2 cellular contexts compared by ENCODE assay signal in the genomic region with DNA sequence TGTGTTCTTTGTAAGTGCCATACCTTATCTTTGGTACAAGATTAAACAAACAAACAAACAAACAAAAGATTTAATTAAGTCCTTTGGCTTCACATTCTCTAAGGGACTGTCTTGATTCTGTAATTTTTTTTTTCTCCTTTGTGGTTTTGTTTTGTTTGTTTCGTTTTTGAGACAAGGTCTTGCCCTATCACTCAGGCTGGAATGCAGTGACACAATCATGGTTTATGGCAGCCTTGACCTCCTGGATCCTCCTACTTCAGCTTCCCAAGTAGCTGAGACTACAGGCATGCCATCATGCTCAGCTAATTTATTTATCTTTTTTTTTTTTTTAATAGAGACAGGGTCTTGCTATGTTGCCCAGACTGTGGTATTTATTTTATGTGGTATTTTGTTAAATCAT.
TF ChIP-seq lines count a peak whose summit lies in the region.

No MANE protein-coding gene starts in this region.

TF ChIP-seq in SK-N-SH treated with all-trans-retinoic acid at 6 μM for 48 hours, 23 proteins besides CTCF, POLR2A, EP300 and RAD21 (continued from another document):
- TF ChIP-seq TSHZ2 (CRISPR knock-in tag; IDR thresholded peaks at IDR 0.05) (no peak), CSRNP3 (CRISPR knock-in tag; IDR thresholded peaks at IDR 0.05) (no peak), TCF4 (CRISPR knock-in tag; IDR thresholded peaks at IDR 0.05; ENCODE audit: borderline replicate concordance) (no peak), ZNF565 (CRISPR knock-in tag; conservative IDR thresholded peaks at IDR 0.05; ENCODE audit: low read depth) (no peak), BACH2 (CRISPR knock-in tag; IDR thresholded peaks at IDR 0.05; ENCODE audit: borderline replicate concordance) (no peak), SNAI2 (CRISPR knock-in tag; IDR thresholded peaks at IDR 0.05) (no peak), CSDC2 (CRISPR knock-in tag; IDR thresholded peaks at IDR 0.05) (no peak)
- TF ChIP-seq, protein P1, sequence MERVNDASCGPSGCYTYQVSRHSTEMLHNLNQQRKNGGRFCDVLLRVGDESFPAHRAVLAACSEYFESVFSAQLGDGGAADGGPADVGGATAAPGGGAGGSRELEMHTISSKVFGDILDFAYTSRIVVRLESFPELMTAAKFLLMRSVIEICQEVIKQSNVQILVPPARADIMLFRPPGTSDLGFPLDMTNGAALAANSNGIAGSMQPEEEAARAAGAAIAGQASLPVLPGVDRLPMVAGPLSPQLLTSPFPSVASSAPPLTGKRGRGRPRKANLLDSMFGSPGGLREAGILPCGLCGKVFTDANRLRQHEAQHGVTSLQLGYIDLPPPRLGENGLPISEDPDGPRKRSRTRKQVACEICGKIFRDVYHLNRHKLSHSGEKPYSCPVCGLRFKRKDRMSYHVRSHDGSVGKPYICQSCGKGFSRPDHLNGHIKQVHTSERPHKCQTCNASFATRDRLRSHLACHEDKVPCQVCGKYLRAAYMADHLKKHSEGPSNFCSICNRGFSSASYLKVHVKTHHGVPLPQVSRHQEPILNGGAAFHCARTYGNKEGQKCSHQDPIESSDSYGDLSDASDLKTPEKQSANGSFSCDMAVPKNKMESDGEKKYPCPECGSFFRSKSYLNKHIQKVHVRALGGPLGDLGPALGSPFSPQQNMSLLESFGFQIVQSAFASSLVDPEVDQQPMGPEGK (CRISPR knock-in tag; IDR thresholded peaks at IDR 0.05; ENCODE audit: borderline replicate concordance), result no peak
- TF ChIP-seq, protein P2, sequence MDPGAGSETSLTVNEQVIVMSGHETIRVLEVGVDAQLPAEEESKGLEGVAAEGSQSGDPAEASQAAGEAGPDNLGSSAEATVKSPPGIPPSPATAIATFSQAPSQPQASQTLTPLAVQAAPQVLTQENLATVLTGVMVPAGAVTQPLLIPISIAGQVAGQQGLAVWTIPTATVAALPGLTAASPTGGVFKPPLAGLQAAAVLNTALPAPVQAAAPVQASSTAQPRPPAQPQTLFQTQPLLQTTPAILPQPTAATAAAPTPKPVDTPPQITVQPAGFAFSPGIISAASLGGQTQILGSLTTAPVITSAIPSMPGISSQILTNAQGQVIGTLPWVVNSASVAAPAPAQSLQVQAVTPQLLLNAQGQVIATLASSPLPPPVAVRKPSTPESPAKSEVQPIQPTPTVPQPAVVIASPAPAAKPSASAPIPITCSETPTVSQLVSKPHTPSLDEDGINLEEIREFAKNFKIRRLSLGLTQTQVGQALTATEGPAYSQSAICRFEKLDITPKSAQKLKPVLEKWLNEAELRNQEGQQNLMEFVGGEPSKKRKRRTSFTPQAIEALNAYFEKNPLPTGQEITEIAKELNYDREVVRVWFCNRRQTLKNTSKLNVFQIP (CRISPR knock-in tag; IDR thresholded peaks at IDR 0.05; ENCODE audit: borderline replicate concordance, low read depth), result no peak

TF ChIP-seq in SK-N-SH, 30 proteins besides CTCF, POLR2A, EP300 and RAD21 (continued from another document):
- no peak for TF ChIP-seq GATA2 (CRISPR knock-in tag; IDR thresholded peaks at IDR 0.05)
- TF ChIP-seq, protein P3, sequence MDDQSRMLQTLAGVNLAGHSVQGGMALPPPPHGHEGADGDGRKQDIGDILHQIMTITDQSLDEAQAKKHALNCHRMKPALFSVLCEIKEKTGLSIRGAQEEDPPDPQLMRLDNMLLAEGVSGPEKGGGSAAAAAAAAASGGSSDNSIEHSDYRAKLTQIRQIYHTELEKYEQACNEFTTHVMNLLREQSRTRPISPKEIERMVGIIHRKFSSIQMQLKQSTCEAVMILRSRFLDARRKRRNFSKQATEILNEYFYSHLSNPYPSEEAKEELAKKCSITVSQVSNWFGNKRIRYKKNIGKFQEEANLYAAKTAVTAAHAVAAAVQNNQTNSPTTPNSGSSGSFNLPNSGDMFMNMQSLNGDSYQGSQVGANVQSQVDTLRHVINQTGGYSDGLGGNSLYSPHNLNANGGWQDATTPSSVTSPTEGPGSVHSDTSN (IDR thresholded peaks at IDR 0.05), result no peak
- no peak for TF ChIP-seq TEAD4 (IDR thresholded peaks at IDR 0.05; ENCODE audit: borderline replicate concordance, insufficient read depth)
- TF ChIP-seq, protein P4, sequence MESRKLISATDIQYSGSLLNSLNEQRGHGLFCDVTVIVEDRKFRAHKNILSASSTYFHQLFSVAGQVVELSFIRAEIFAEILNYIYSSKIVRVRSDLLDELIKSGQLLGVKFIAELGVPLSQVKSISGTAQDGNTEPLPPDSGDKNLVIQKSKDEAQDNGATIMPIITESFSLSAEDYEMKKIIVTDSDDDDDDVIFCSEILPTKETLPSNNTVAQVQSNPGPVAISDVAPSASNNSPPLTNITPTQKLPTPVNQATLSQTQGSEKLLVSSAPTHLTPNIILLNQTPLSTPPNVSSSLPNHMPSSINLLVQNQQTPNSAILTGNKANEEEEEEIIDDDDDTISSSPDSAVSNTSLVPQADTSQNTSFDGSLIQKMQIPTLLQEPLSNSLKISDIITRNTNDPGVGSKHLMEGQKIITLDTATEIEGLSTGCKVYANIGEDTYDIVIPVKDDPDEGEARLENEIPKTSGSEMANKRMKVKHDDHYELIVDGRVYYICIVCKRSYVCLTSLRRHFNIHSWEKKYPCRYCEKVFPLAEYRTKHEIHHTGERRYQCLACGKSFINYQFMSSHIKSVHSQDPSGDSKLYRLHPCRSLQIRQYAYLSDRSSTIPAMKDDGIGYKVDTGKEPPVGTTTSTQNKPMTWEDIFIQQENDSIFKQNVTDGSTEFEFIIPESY (IDR thresholded peaks at IDR 0.05; ENCODE audit: borderline replicate concordance, low read depth), result no peak
- no peak for TF ChIP-seq MEF2A (IDR thresholded peaks at IDR 0.05; ENCODE audit: borderline replicate concordance, low read depth)
- TF ChIP-seq, protein P5, sequence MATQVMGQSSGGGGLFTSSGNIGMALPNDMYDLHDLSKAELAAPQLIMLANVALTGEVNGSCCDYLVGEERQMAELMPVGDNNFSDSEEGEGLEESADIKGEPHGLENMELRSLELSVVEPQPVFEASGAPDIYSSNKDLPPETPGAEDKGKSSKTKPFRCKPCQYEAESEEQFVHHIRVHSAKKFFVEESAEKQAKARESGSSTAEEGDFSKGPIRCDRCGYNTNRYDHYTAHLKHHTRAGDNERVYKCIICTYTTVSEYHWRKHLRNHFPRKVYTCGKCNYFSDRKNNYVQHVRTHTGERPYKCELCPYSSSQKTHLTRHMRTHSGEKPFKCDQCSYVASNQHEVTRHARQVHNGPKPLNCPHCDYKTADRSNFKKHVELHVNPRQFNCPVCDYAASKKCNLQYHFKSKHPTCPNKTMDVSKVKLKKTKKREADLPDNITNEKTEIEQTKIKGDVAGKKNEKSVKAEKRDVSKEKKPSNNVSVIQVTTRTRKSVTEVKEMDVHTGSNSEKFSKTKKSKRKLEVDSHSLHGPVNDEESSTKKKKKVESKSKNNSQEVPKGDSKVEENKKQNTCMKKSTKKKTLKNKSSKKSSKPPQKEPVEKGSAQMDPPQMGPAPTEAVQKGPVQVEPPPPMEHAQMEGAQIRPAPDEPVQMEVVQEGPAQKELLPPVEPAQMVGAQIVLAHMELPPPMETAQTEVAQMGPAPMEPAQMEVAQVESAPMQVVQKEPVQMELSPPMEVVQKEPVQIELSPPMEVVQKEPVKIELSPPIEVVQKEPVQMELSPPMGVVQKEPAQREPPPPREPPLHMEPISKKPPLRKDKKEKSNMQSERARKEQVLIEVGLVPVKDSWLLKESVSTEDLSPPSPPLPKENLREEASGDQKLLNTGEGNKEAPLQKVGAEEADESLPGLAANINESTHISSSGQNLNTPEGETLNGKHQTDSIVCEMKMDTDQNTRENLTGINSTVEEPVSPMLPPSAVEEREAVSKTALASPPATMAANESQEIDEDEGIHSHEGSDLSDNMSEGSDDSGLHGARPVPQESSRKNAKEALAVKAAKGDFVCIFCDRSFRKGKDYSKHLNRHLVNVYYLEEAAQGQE (IDR thresholded peaks at IDR 0.05; ENCODE audit: low read depth, low read length), result no peak
- no peak for TF ChIP-seq POLR2AphosphoS5 (IDR thresholded peaks at IDR 0.05; ENCODE audit: low read depth, low read length)
- TF ChIP-seq TAF1 (IDR thresholded peaks at IDR 0.05; ENCODE audit: borderline replicate concordance, low read depth, low read length), result no peak
- TF ChIP-seq FOXJ3 (CRISPR knock-in tag; IDR thresholded peaks at IDR 0.05), result no peak
TF ChIP-seq in SK-N-SH: peak in this region for 0.
